33 cellular contexts compared by ENCODE assay signal in genomic region chr12:106233011-106233410, GRCh38.
"Had no signal": no experiment of that assay in that cellular context is flagged by ENCODE, and none has a peak within 500 bp of the region (broad histone marks: within the 10 kb centered on the region; RNA-seq: fewer than 3 reads in every experiment).

No MANE protein-coding gene starts in this region.

- H3K36me3 ChIP-seq: neural progenitor cell, pancreas, prostate gland, uterus had no signal

- H3K9me3 ChIP-seq: heart right ventricle, lower lobe of right lung, pancreas, prostate gland, stomach, thoracic aorta, tibial artery, upper lobe of right lung, uterus had no signal

- H3K4me1 ChIP-seq: neural progenitor cell, pancreas, prostate gland, tibial artery, upper lobe of right lung, uterus had no signal

- DNase-seq: heart right ventricle; kidney glomerular epithelial cell; left cardiac atrium; left ventricle myocardium superior; lower lobe of right lung; mammary epithelial cell; mesendoderm; naive B cell; natural killer cell; nephron progenitor cell; nucleus accumbens; retina; right cardiac atrium; stimulated activated CD4-positive, alpha-beta T cell treated with anti-CD3 and anti-CD28 coated beads, Interleukin-12 subunit alpha, Interleukin-12 subunit beta, amount 100 ng/mL, for 4 hours; stimulated activated CD4-positive, alpha-beta T cell treated with anti-CD3 and anti-CD28 coated beads, Interleukin-15, amount 100 ng/mL, for 24 hours; stimulated activated CD4-positive, alpha-beta T cell treated with anti-CD3 and anti-CD28 coated beads, Interleukin-2, amount 100 ng/mL, for 24 hours; stimulated activated CD4-positive, alpha-beta T cell treated with anti-CD3 and anti-CD28 coated beads, Interleukin-4, amount 100 ng/mL, for 1 hour; stimulated activated naive CD4-positive, alpha-beta T cell; stomach; tibial artery; trophoblast cell; upper lobe of right lung; uterus had no signal

- H3K27me3 ChIP-seq: heart right ventricle, hepatocyte, neural progenitor cell, pancreas, stomach, tibial artery, upper lobe of right lung, uterus had no signal

- H3K9me3 Mint-ChIP-seq: mesothelial cell of epicardium; natural killer cell; nephron progenitor cell; neural progenitor cell; stimulated activated effector memory CD8-positive, alpha-beta T cell treated with anti-CD3 and anti-CD28 coated beads, Interleukin-12 subunit alpha, Interleukin-12 subunit beta, amount 100 ng/mL, for 72 hours had no signal

- H3K27ac ChIP-seq: heart right ventricle, hepatocyte, lower lobe of right lung, neural progenitor cell, pancreas, prostate gland, skin epidermis, stomach, thoracic aorta, tibial artery, upper lobe of right lung, uterus had no signal

- H3K4me3 ChIP-seq: heart right ventricle, hepatocyte, lower lobe of right lung, neural progenitor cell, pancreas, prostate gland, skin epidermis, stomach, thoracic aorta, tibial artery, upper lobe of right lung, uterus had no signal

- H3K4me1 Mint-ChIP-seq: naive B cell; natural killer cell; stimulated activated effector memory CD8-positive, alpha-beta T cell treated with anti-CD3 and anti-CD28 coated beads, Interleukin-12 subunit alpha, Interleukin-12 subunit beta, amount 100 ng/mL, for 72 hours had no signal

- H3K4me3 Mint-ChIP-seq: mesothelial cell of epicardium; naive B cell; natural killer cell; nephron progenitor cell; stimulated activated effector memory CD8-positive, alpha-beta T cell treated with anti-CD3 and anti-CD28 coated beads, Interleukin-12 subunit alpha, Interleukin-12 subunit beta, amount 100 ng/mL, for 72 hours had no signal

- H3K27ac Mint-ChIP-seq: mesothelial cell of epicardium; naive B cell; natural killer cell; nephron progenitor cell; neural progenitor cell; stimulated activated effector memory CD8-positive, alpha-beta T cell treated with anti-CD3 and anti-CD28 coated beads, Interleukin-12 subunit alpha, Interleukin-12 subunit beta, amount 100 ng/mL, for 72 hours had no signal

- H3K9ac ChIP-seq: neural progenitor cell had no signal

- H3K4me2 ChIP-seq: hepatocyte, neural progenitor cell had no signal

- H2AFZ ChIP-seq: hepatocyte, neural progenitor cell had no signal

- ATAC-seq: left cardiac atrium; left lobe of liver; left ventricle myocardium superior; lower lobe of right lung; natural killer cell; pancreas; right cardiac atrium; sciatic nerve; stimulated activated effector memory CD8-positive, alpha-beta T cell treated with anti-CD3 and anti-CD28 coated beads, Interleukin-12 subunit alpha, Interleukin-12 subunit beta, amount 100 ng/mL, for 72 hours; upper lobe of right lung had no signal
